Comparison of ENCODE assay signal across 7 cellular contexts in genomic region chr18:23452347-23452727, GRCh38. TPM values are rescaled to one million over a fixed set of nuclear protein-coding genes. Genes with fewer than 3 reads are reported as not detected.
DNase-seq lines count a peak whose midpoint lies in the region; ATAC-seq and TF ChIP-seq lines count a peak whose summit lies in the region.

No MANE protein-coding gene starts in this region.

- H3K27me3 Mint-ChIP-seq in activated CD8-positive, alpha-beta T cell treated with anti-CD3 and anti-CD28 coated beads for 36 hours = no peaks in the 10 kb centered on the region
- no peaks in the 10 kb centered on the region for H3K27me3 Mint-ChIP-seq in stimulated activated memory B cell treated with anti-CD40 and anti-IgM and Interleukin-4, amounts not matched to agents 10 μg/mL and 1 μg/mL and 100 μg/mL, for 72 hours

- H3K27ac ChIP-seq in HEK293 (ENCODE audit: extremely low read depth, low read depth, low read length) (peak overlapping the region; percentile 18), hepatocyte (peak overlapping the region; percentile 97)

- POLR2A ChIA-PET in HEK293 (lab: Yijun Ruan, JAX) = interaction anchor here (0.5 to 1.8 kb wide), 9 partner anchors 9 to 686 kb away, joined by 3 to 7 read pairs (median 4); partner anchors contain the start of gene CABYR
- POLR2A ChIA-PET in activated CD8-positive, alpha-beta T cell treated with anti-CD3 and anti-CD28 coated beads for 36 hours (lab: Charles Lee) = interaction anchor here (2.6 kb wide), 1 partner anchor 51 kb away, joined by 7 read pairs; the partner anchor contains the start of gene RMC1

- H3K36me3 ChIP-seq in HEK293 (ENCODE audit: control insufficient read depth in 2 of 2, insufficient read depth in 1 of 2, low read length in 2 of 2) (peaks cover 0 to 3% of the 10 kb centered on the region in 2 experiments; a peak in 1 of 3 replicates), hepatocyte (replicated peaks; ENCODE audit: insufficient read depth, low read depth) (no peaks in the 10 kb centered on the region)

- H3K4me1 ChIP-seq in HEK293 (ENCODE audit: control insufficient read depth, insufficient read depth, low read length) (peaks cover 4% of the 10 kb centered on the region; the same call in 1 of the 2 replicates), hepatocyte (ENCODE audit: insufficient read depth) (peaks cover 6% of the 10 kb centered on the region)

- peaks cover 14% of the 10 kb centered on the region for H4K20me1 ChIP-seq in hepatocyte (ENCODE audit: insufficient read depth, poor library complexity, severe bottlenecking)

- H3K9me2 ChIP-seq in hepatocyte (replicated peaks; ENCODE audit: insufficient read depth) = no peaks in the 10 kb centered on the region

- peak overlapping the region; percentile 93 for H3K27ac Mint-ChIP-seq in activated CD8-positive, alpha-beta T cell treated with anti-CD3 and anti-CD28 coated beads for 36 hours
- peak overlapping the region; percentile 88 for H3K27ac Mint-ChIP-seq in stimulated activated memory B cell treated with anti-CD40 and anti-IgM and Interleukin-4, amounts not matched to agents 10 μg/mL and 1 μg/mL and 100 μg/mL, for 72 hours

- peaks cover 13% of the 10 kb centered on the region for H3K36me3 Mint-ChIP-seq in activated CD8-positive, alpha-beta T cell treated with anti-CD3 and anti-CD28 coated beads for 36 hours (ENCODE audit: low read depth)
- H3K36me3 Mint-ChIP-seq in stimulated activated memory B cell treated with anti-CD40 and anti-IgM and Interleukin-4, amounts not matched to agents 10 μg/mL and 1 μg/mL and 100 μg/mL, for 72 hours = peaks cover 7% of the 10 kb centered on the region

- H3K27me3 ChIP-seq in hepatocyte = no peaks in the 10 kb centered on the region

- H3K4me3 Mint-ChIP-seq in activated CD8-positive, alpha-beta T cell treated with anti-CD3 and anti-CD28 coated beads for 36 hours = peak overlapping the region; percentile 98
- peak overlapping the region; percentile 95 for H3K4me3 Mint-ChIP-seq in stimulated activated memory B cell treated with anti-CD40 and anti-IgM and Interleukin-4, amounts not matched to agents 10 μg/mL and 1 μg/mL and 100 μg/mL, for 72 hours

- no peak for TF ChIP-seq CTCF in HEK293 (tag by site-specific recombination; IDR thresholded peaks at IDR 0.05)
- no peak for TF ChIP-seq CTCF in activated CD8-positive, alpha-beta T cell treated with anti-CD3 and anti-CD28 coated beads for 36 hours (IDR thresholded peaks at IDR 0.05)
- no peak for TF ChIP-seq CTCF in hepatocyte (IDR thresholded peaks at IDR 0.05; ENCODE audit: poor library complexity)

- CTCF ChIA-PET in HEK293 (lab: Yijun Ruan, JAX) = interaction anchor here (0.5 to 0.6 kb wide), 2 partner anchors 22 to 1615 kb away, joined by 3 to 6 read pairs; no protein-coding TSS in a partner anchor
- CTCF ChIA-PET in activated CD8-positive, alpha-beta T cell treated with anti-CD3 and anti-CD28 coated beads for 36 hours (lab: Charles Lee) = interaction anchor here (1.0 kb wide), 1 partner anchor 57 kb away, joined by 3 read pairs; no protein-coding TSS in a partner anchor

- no peak for DNase-seq in activated CD8-positive, alpha-beta T cell treated with anti-CD3 and anti-CD28 coated beads for 36 hours
- DNase-seq in hepatocyte (ENCODE audit: low spot score) (no peak), Kasumi-1 (lab: John Stamatoyannopoulos, UW) (no peak)

- H3K4me1 Mint-ChIP-seq in activated CD8-positive, alpha-beta T cell treated with anti-CD3 and anti-CD28 coated beads for 36 hours (ENCODE audit: low read depth) = peaks cover 37% of the 10 kb centered on the region
- peaks cover 52% of the 10 kb centered on the region for H3K4me1 Mint-ChIP-seq in stimulated activated memory B cell treated with anti-CD40 and anti-IgM and Interleukin-4, amounts not matched to agents 10 μg/mL and 1 μg/mL and 100 μg/mL, for 72 hours

- H3K4me3 ChIP-seq in HEK293 (ENCODE audit: low read depth, low read length) (no peak overlapping the region), hepatocyte (peak overlapping the region; percentile 44)

- H3K9me3 ChIP-seq in HEK293 (ENCODE audit: control insufficient read depth, insufficient read depth, low read depth, low read length) (no peaks in the 10 kb centered on the region), hepatocyte (ENCODE audit: low read depth) (no peaks in the 10 kb centered on the region)

- no peak for ATAC-seq in activated CD8-positive, alpha-beta T cell treated with anti-CD3 and anti-CD28 coated beads for 36 hours
- ATAC-seq in stimulated activated memory B cell treated with anti-CD40 and anti-IgM and Interleukin-4, amounts not matched to agents 10 μg/mL and 1 μg/mL and 100 μg/mL, for 72 hours = no peak
- ATAC-seq in HG02981 (IDR thresholded peaks at IDR 0.05; ENCODE audit: unreplicated experiment) (no peak), GM18517 (IDR thresholded peaks at IDR 0.05; ENCODE audit: unreplicated experiment) (no peak)

- peak overlapping the region; percentile 60 for H2AFZ ChIP-seq in hepatocyte

- peak overlapping the region; percentile 75 for H3K4me2 ChIP-seq in hepatocyte

- H3K9me3 Mint-ChIP-seq in activated CD8-positive, alpha-beta T cell treated with anti-CD3 and anti-CD28 coated beads for 36 hours = no peaks in the 10 kb centered on the region
- H3K9me3 Mint-ChIP-seq in stimulated activated memory B cell treated with anti-CD40 and anti-IgM and Interleukin-4, amounts not matched to agents 10 μg/mL and 1 μg/mL and 100 μg/mL, for 72 hours = peaks cover 2% of the 10 kb centered on the region

- H3K79me2 ChIP-seq in hepatocyte = peaks cover 41% of the 10 kb centered on the region

- WGBS in hepatocyte (ENCODE audit: low lambda C conversion rate, missing lambda C conversion rate) = 68% methylated on average over 3 of the region's 3 CpGs

- intact Hi-C loops in activated CD8-positive, alpha-beta T cell treated with anti-CD3 and anti-CD28 coated beads for 36 hours (cut with micrococcal nuclease) = no loop called here

TF ChIP-seq in HEK293, 187 proteins besides CTCF, POLR2A, EP300 and RAD21:
- TF ChIP-seq ZNF324 (tag by site-specific recombination; IDR thresholded peaks at IDR 0.05) (no peak), KLF1 (tag by site-specific recombination; IDR thresholded peaks at IDR 0.05) (no peak), ZNF398 (tag by site-specific recombination; IDR thresholded peaks at IDR 0.05) (no peak), ZNF112 (tag by site-specific recombination; IDR thresholded peaks at IDR 0.05) (no peak), ZNF174 (tag by site-specific recombination; IDR thresholded peaks at IDR 0.05) (no peak), YY2 (tag by site-specific recombination; IDR thresholded peaks at IDR 0.05) (no peak), ZNF48 (tag by site-specific recombination; IDR thresholded peaks at IDR 0.05) (no peak), SALL2 (tag by site-specific recombination; IDR thresholded peaks at IDR 0.05; ENCODE audit: borderline replicate concordance) (no peak), KLF10 (tag by site-specific recombination; IDR thresholded peaks at IDR 0.05) (no peak)

RNA-seq across cellular contexts. Expression of gene RIOK3, which starts 0.8 kb away (rescaled TPM):
- total RNA-seq in activated CD8-positive, alpha-beta T cell treated with anti-CD3 and anti-CD28 coated beads for 36 hours = 10 to 100 TPM; 74.7 to 81.3 TPM
- 70.7 and 95.2 TPM in 2 replicates for total RNA-seq in hepatocyte
- polyA plus RNA-seq in hepatocyte = 53.9 and 57.5 TPM in 2 replicates

RNA-seq across cellular contexts. Expression of gene RMC1, which starts 51.0 kb away (rescaled TPM):
- 10 to 100 TPM; 26.1 to 28.5 TPM for total RNA-seq in activated CD8-positive, alpha-beta T cell treated with anti-CD3 and anti-CD28 coated beads for 36 hours
- total RNA-seq in hepatocyte = 20.8 and 26.6 TPM in 2 replicates
- polyA plus RNA-seq in hepatocyte = 26.9 and 37.1 TPM in 2 replicates
